20 cellular contexts compared by ENCODE assay signal in the genomic region with DNA sequence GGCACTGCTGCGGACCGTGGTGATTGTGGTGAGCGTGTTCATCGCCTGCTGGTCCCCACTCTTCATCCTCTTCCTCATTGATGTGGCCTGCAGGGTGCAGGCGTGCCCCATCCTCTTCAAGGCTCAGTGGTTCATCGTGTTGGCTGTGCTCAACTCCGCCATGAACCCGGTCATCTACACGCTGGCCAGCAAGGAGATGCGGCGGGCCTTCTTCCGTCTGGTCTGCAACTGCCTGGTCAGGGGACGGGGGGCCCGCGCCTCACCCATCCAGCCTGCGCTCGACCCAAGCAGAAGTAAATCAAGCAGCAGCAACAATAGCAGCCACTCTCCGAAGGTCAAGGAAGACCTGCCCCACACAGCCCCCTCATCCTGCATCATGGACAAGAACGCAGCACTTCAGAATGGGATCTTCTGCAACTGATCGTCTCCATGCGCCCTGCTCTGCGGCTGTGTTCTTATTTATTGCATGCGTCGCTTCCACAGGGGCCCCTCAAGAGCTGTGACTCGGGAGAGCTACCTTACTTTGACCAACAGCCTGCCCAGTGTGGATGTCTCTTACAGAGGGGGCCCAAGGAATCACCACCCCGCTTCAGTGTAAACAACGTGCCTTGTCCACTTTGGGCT. TPM values are rescaled to one million over a fixed set of nuclear protein-coding genes. Genes with fewer than 3 reads are reported as not detected.
A peak's percentile ranks its signal among the peaks of the same experiment; 100 is the strongest.
DNase-seq lines count a peak whose midpoint lies in the region; ATAC-seq, FAIRE-seq and TF ChIP-seq lines count a peak whose summit lies in the region.
"Had no signal": no experiment of that assay in that cellular context is flagged by ENCODE, and none has a peak within 500 bp of the region (broad histone marks: within the 10 kb centered on the region; RNA-seq: fewer than 3 reads in every experiment).

No MANE protein-coding gene starts in this region.

- H4K5ac ChIP-seq in H1 (ENCODE audit: insufficient read length, low read depth, low read length), result no peak overlapping the region

- no peak overlapping the region for H4K91ac ChIP-seq in H1 (replicated peaks; ENCODE audit: insufficient read length, low read length)

- H3K27me3 ChIP-seq in H1 (replicated peaks in 1 of 4; ENCODE audit: control insufficient read depth in 3 of 4, extremely low read depth in 1 of 4, insufficient read depth in 3 of 4, low read length in 3 of 4), result no peaks in the 10 kb centered on the region

- TF ChIP-seq POLR2A in H1 (IDR thresholded peaks at IDR 0.05; ENCODE audit: control extremely low read depth in 1 of 2, low read depth in 2 of 2, low read length in 2 of 2), result no peak

- H3K56ac ChIP-seq in H1 (replicated peaks; ENCODE audit: insufficient read length, low read depth, low read length), result no peak overlapping the region

- no peaks in the 10 kb centered on the region for H3K27me3 Mint-ChIP-seq in nephron progenitor cell (ENCODE audit: low read depth, poor library complexity)

- H3K18ac ChIP-seq in H1 (ENCODE audit: extremely low read depth, low read length), result no peak overlapping the region

- H2AK5ac ChIP-seq in H1 (ENCODE audit: low read depth, low read length), result no peak overlapping the region

- CTCF ChIA-PET in H1 (lab: Charles Lee; ENCODE audit: partially characterized antibody), result interaction anchor here (0.6 to 1.1 kb wide), 3 partner anchors 220 to 409 kb away, joined by 3 read pairs; no protein-coding TSS in a partner anchor

- no peaks in the 10 kb centered on the region for H3K9me3 Mint-ChIP-seq in nephron progenitor cell
- H3K9me3 Mint-ChIP-seq: CD4-positive, alpha-beta T cell had no signal

- H3K4me2 ChIP-seq in H1 (ENCODE audit: insufficient read depth in 1 of 2, low read depth in 2 of 2, low read length in 2 of 2), result no peak overlapping the region

- H3K14ac ChIP-seq in H1 (ENCODE audit: insufficient read length), result no peak overlapping the region

- TF ChIP-seq RAD21 in H1 (IDR thresholded peaks at IDR 0.05 in 1 of 2, conservative IDR thresholded peaks at IDR 0.05 in 1 of 2; ENCODE audit: low read depth in 2 of 2, low read length in 2 of 2), result no peak

- no peak overlapping the region for H2BK20ac ChIP-seq in H1 (ENCODE audit: low read length)

- ATAC-seq in GM18517 (IDR thresholded peaks at IDR 0.05; ENCODE audit: unreplicated experiment), result no peak
- ATAC-seq: GM12878, K562 had no signal

- no peak for TF ChIP-seq CTCF in C4-2B (conservative IDR thresholded peaks at IDR 0.05)
- TF ChIP-seq CTCF in H1 (IDR thresholded peaks at IDR 0.05; ENCODE audit: control extremely low read depth in 1 of 3, insufficient read depth in 1 of 3, low read depth in 1 of 3, low read length in 3 of 3), result no peak
- TF ChIP-seq CTCF in nephron progenitor cell (IDR thresholded peaks at IDR 0.05), result no peak

- H2BK120ac ChIP-seq in H1 (replicated peaks; ENCODE audit: low read depth, low read length), result no peak overlapping the region

- H2BK12ac ChIP-seq in H1 (ENCODE audit: low read depth, low read length), result 0 out of 2 replicates have a peak overlapping the region, but pooled peaks have one; percentile 1

- no peak for TF ChIP-seq EP300 in H1 (IDR thresholded peaks at IDR 0.05; ENCODE audit: borderline replicate concordance in 1 of 2, low read depth in 2 of 2, low read length in 2 of 2)

- WGBS in H1 (ENCODE audit: extremely low coverage in 1 of 2, insufficient coverage in 1 of 2, insufficient read length in 1 of 2, insufficient replicate concordance in 2 of 2, low coverage in 1 of 2, low lambda C conversion rate in 2 of 2, missing lambda C conversion rate in 1 of 2), 2 experiments, result 96% methylated on average over 24 of the region's 27 CpGs; no CpG with 5 or more reads in 1 of the 2 experiments

- no peaks in the 10 kb centered on the region for H3K79me2 ChIP-seq in H1 (ENCODE audit: control insufficient read depth in 1 of 2, insufficient read depth in 2 of 2, low read length in 2 of 2)

- peak overlapping the region; percentile 41; the same call in 1 of the 2 replicates for H4K8ac ChIP-seq in H1 (ENCODE audit: extremely low read depth, insufficient read depth, low read length)

- no peak for FAIRE-seq in H1 (lab: Jason Lieb, UNC)
- FAIRE-seq in urothelium cell line (lab: Jason Lieb, UNC), result peak; percentile 44
- FAIRE-seq: GM12878, GM18507, K562 had no signal

- H3K9ac ChIP-seq in H1 (replicated peaks in 1 of 4; ENCODE audit: extremely low read depth in 1 of 4, low read depth in 3 of 4, low read length in 3 of 4), result no peak overlapping the region
- H3K9ac ChIP-seq: BLaER1 treated with 17β-estradiol and CSF1 and Interleukin-3, amounts not matched to agents 10 nM and 100 nM had no signal

- POLR2A ChIA-PET in H1 (lab: Charles Lee; ENCODE audit: partially characterized antibody), result no interaction called here

- peak overlapping the region; percentile 22 for H3K4me3 Mint-ChIP-seq in nephron progenitor cell
- H3K4me3 Mint-ChIP-seq: CD4-positive, alpha-beta T cell had no signal

- H3K4me1 ChIP-seq in H1 (replicated peaks in 1 of 4; ENCODE audit: control insufficient read depth in 3 of 4, insufficient read depth in 4 of 4, low read length in 3 of 4), result peaks cover 0 to 7% (median 3%) of the 10 kb centered on the region in 4 experiments; a peak in 4 of 7 replicates
- H3K4me1 ChIP-seq: HAP-1 had no signal

- H2BK15ac ChIP-seq in H1 (ENCODE audit: low read length), result no peak overlapping the region

- H3K4ac ChIP-seq in H1 (replicated peaks; ENCODE audit: insufficient read length, low read depth, low read length), result no peak overlapping the region

- H3K36me3 Mint-ChIP-seq in nephron progenitor cell (ENCODE audit: low read depth), result peaks cover 52% of the 10 kb centered on the region

- H3K27ac Mint-ChIP-seq in nephron progenitor cell, result no peak overlapping the region
- H3K27ac Mint-ChIP-seq: CD4-positive, alpha-beta T cell had no signal

- H3K27ac ChIP-seq in C4-2B (peak overlapping the region; percentile 67), H1 (ENCODE audit: low read depth, low read length) (no peak overlapping the region)
- H3K27ac ChIP-seq: BLaER1 treated with 17β-estradiol and CSF1 and Interleukin-3, amounts not matched to agents 10 nM and 100 nM; HL-60 had no signal

- DNase-seq in H1 (ENCODE audit: low read depth in 1 of 2, low spot score in 2 of 2) (peak in 1 of 2 experiments; percentile 2), nephron progenitor cell (no peak), urothelium cell line (ENCODE audit: low spot score) (no peak), T-helper 9 cell (no peak), AG08396 (ENCODE audit: low spot score) (no peak)
- DNase-seq: 8988T; Calu3; CD4-positive, alpha-beta T cell; DMS 273 treated with DMSO at 0.1 percent for 48 hours; DMS79; GOT3 had no signal

- H3K79me1 ChIP-seq in H1 (ENCODE audit: low read depth, low read length), result no peaks in the 10 kb centered on the region

- no peak overlapping the region for H3K4me3 ChIP-seq in H1 (ENCODE audit: extremely low read depth in 1 of 4, insufficient read depth in 2 of 4, low read depth in 3 of 4, low read length in 4 of 4)
- H3K4me3 ChIP-seq: BLaER1 treated with 17β-estradiol and CSF1 and Interleukin-3, amounts not matched to agents 10 nM and 100 nM; GM12878; HAP-1; K562 had no signal

- H4K20me1 ChIP-seq in H1 (replicated peaks in 1 of 2; ENCODE audit: control insufficient read depth in 1 of 2, insufficient read depth in 2 of 2, low read length in 2 of 2), result peaks cover 0 to 6% of the 10 kb centered on the region in 2 experiments

- no peak overlapping the region for H3K23ac ChIP-seq in H1 (ENCODE audit: insufficient read length)

- peaks cover 46% of the 10 kb centered on the region for H3K4me1 Mint-ChIP-seq in nephron progenitor cell

- no peaks in the 10 kb centered on the region for H3K23me2 ChIP-seq in H1 (ENCODE audit: low read depth, low read length)

- no peak overlapping the region for H2BK5ac ChIP-seq in H1 (ENCODE audit: low read depth, low read length)

- no peaks in the 10 kb centered on the region for H3K9me3 ChIP-seq in H1 (ENCODE audit: insufficient read depth in 2 of 2, low read depth in 1 of 2, low read length in 1 of 2)
- H3K9me3 ChIP-seq: BLaER1 treated with 17β-estradiol and CSF1 and Interleukin-3, amounts not matched to agents 10 nM and 100 nM; HAP-1 had no signal

- H3K36me3 ChIP-seq in H1 (ENCODE audit: control insufficient read depth in 2 of 4, insufficient read depth in 4 of 4, low read length in 3 of 4), result peaks cover 0 to 7% (median 0%) of the 10 kb centered on the region in 4 experiments; a peak in 1 of 8 replicates
- H3K36me3 ChIP-seq: HAP-1 had no signal

- H2AFZ ChIP-seq in H1 (ENCODE audit: low read length), result no peak overlapping the region

TF ChIP-seq in H1, 55 proteins besides CTCF, POLR2A, EP300 and RAD21 (continues in another document):
- TF ChIP-seq POLR2AphosphoS5 (IDR thresholded peaks at IDR 0.05; ENCODE audit: low read depth, low read length) (no peak), CHD1 (IDR thresholded peaks at IDR 0.05; ENCODE audit: low read depth, low read length) (no peak), TCF12 (IDR thresholded peaks at IDR 0.05; ENCODE audit: low read depth, low read length) (no peak), RNF2 (IDR thresholded peaks at IDR 0.05; ENCODE audit: borderline replicate concordance, low read depth, low read length, missing control alignments, poor library complexity, severe bottlenecking) (no peak), FOSL1 (IDR thresholded peaks at IDR 0.05; ENCODE audit: insufficient read depth, low read depth, low read length) (no peak), CHD2 (IDR thresholded peaks at IDR 0.05; ENCODE audit: low read length) (no peak), EGR1 (IDR thresholded peaks at IDR 0.05; ENCODE audit: borderline replicate concordance, low read depth, low read length) (no peak)
- TF ChIP-seq, protein P1, sequence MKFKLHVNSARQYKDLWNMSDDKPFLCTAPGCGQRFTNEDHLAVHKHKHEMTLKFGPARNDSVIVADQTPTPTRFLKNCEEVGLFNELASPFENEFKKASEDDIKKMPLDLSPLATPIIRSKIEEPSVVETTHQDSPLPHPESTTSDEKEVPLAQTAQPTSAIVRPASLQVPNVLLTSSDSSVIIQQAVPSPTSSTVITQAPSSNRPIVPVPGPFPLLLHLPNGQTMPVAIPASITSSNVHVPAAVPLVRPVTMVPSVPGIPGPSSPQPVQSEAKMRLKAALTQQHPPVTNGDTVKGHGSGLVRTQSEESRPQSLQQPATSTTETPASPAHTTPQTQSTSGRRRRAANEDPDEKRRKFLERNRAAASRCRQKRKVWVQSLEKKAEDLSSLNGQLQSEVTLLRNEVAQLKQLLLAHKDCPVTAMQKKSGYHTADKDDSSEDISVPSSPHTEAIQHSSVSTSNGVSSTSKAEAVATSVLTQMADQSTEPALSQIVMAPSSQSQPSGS (IDR thresholded peaks at IDR 0.05; ENCODE audit: low read length), result no peak

RNA-seq across cellular contexts. Expression of a gene that starts 10.8 kb away (rescaled TPM):
- 6.4 and 7.2 TPM in 2 replicates for total RNA-seq in H1 (2021; fragmentation: NEBNext Ultra II Directional; extraction: Animal tissue kit (Norgen Biotek cat#: 25700))
- polyA plus RNA-seq in H1 (2011; rRNA removed), result 3.7 and 4.9 TPM in 2 replicates
- polyA plus RNA-seq in H1 (2011; cell fraction: cytosol; rRNA removed), result 3.9 TPM
- polyA plus RNA-seq in H1 (2011; cell fraction: nucleus; rRNA removed), result 4.7 TPM
- polyA plus RNA-seq in H1 (2012, experiment 1 of 2), result 3.4 to 4.7 TPM (median 4.2 TPM) in 4 replicates
- 1.5 TPM for polyA plus RNA-seq in H1 (2012, experiment 2 of 2)
- polyA plus RNA-seq in H1 (2013, experiment 1 of 2), result 5.7 TPM
- 6.4 TPM for polyA plus RNA-seq in H1 (2013, experiment 2 of 2)
- polyA minus RNA-seq in H1 (2011; rRNA and poly(A)+ RNA removed), result 9.5 and 11.0 TPM in 2 replicates
- 4.0 TPM for polyA minus RNA-seq in H1 (2011; cell fraction: cytosol; rRNA and poly(A)+ RNA removed)
- 8.7 TPM for polyA minus RNA-seq in H1 (2011; cell fraction: nucleus; rRNA and poly(A)+ RNA removed)
- total RNA-seq: G401 had no signal
